In genomic region chr6:136317023-136317649, GRCh38 we compare ENCODE assay signal across 8 cellular contexts. TPM values are rescaled to one million over a fixed set of nuclear protein-coding genes. Genes with fewer than 3 reads are reported as not detected.
DNase-seq lines count a peak whose midpoint lies in the region; ATAC-seq and TF ChIP-seq lines count a peak whose summit lies in the region.

No MANE protein-coding gene starts in this region.

- TF ChIP-seq CTCF in progenitor cell of endocrine pancreas (IDR thresholded peaks at IDR 0.05; ENCODE audit: unreplicated experiment), result peak; percentile 85

- peak; percentile 90 for ATAC-seq in GM19463 (IDR thresholded peaks at IDR 0.05; ENCODE audit: unreplicated experiment)
- ATAC-seq in HG03045 (IDR thresholded peaks at IDR 0.05; ENCODE audit: unreplicated experiment), result no peak

- H3K36me3 ChIP-seq in CD8-positive, alpha-beta memory T cell (ENCODE audit: insufficient read depth, low read length), result no peaks in the 10 kb centered on the region
- no peaks in the 10 kb centered on the region for H3K36me3 ChIP-seq in SJCRH30

- no peak overlapping the region for H3K4me3 ChIP-seq in CD8-positive, alpha-beta memory T cell (ENCODE audit: low read length)
- H3K4me3 ChIP-seq in SJCRH30, result no peak overlapping the region

- no peaks in the 10 kb centered on the region for H3K9me3 ChIP-seq in CD8-positive, alpha-beta memory T cell (ENCODE audit: low read length)
- H3K9me3 ChIP-seq in SJCRH30 (replicated peaks), result no peaks in the 10 kb centered on the region

- peaks cover 4% of the 10 kb centered on the region for H3K27me3 ChIP-seq in CD8-positive, alpha-beta memory T cell (ENCODE audit: insufficient read depth, low read length, poor library complexity, severe bottlenecking)
- H3K27me3 ChIP-seq in SJCRH30, result 0 out of 2 replicates have a peak, but pooled peaks cover 6% of the 10 kb centered on the region

- no peak overlapping the region for H3K27ac Mint-ChIP-seq in CD8-positive, alpha-beta memory T cell
- peak overlapping the region; percentile 33 for H3K27ac Mint-ChIP-seq in progenitor cell of endocrine pancreas

- H3K4me1 ChIP-seq in CD8-positive, alpha-beta memory T cell (ENCODE audit: insufficient read depth, low read length), result no peaks in the 10 kb centered on the region
- no peaks in the 10 kb centered on the region for H3K4me1 ChIP-seq in SJCRH30

- peaks cover 5 to 7% of the 10 kb centered on the region in 2 donors for H3K27me3 Mint-ChIP-seq in CD8-positive, alpha-beta memory T cell
- peaks cover 7% of the 10 kb centered on the region for H3K27me3 Mint-ChIP-seq in progenitor cell of endocrine pancreas

- no peak overlapping the region for H3K27ac ChIP-seq in CD8-positive, alpha-beta memory T cell (ENCODE audit: low read depth, low read length)
- H3K27ac ChIP-seq in SJCRH30, result no peak overlapping the region

- peak; percentile 24 to 76 (median 59) for DNase-seq in CD8-positive, alpha-beta memory T cell
- DNase-seq in LoVo (ENCODE audit: low spot score) (peak; percentile 75), SJCRH30 (peak; percentile 36 to 68), glomerular endothelial cell (ENCODE audit: extremely low read depth, low read depth, low spot score) (peak; percentile 61), progenitor cell of endocrine pancreas (ENCODE audit: low spot score, unreplicated experiment) (peak; percentile 32)
- peak; percentile 51 for DNase-seq in activated naive CD4-positive, alpha-beta T cell treated with Interleukin-2 at 50 U/mL for 16 hours

- no peaks in the 10 kb centered on the region for H3K9me3 Mint-ChIP-seq in CD8-positive, alpha-beta memory T cell
- no peaks in the 10 kb centered on the region for H3K9me3 Mint-ChIP-seq in progenitor cell of endocrine pancreas (ENCODE audit: low read depth)

- CTCF ChIA-PET in CD8-positive, alpha-beta memory T cell (lab: Charles Lee), result interaction anchor here (0.6 to 3.0 kb wide), 13 partner anchors 9 to 867 kb away, joined by 3 to 16 read pairs (median 6); partner anchors contain the start of genes BCLAF1 and MTFR2

- no peaks in the 10 kb centered on the region for H3K36me3 Mint-ChIP-seq in CD8-positive, alpha-beta memory T cell
- H3K36me3 Mint-ChIP-seq in progenitor cell of endocrine pancreas (ENCODE audit: insufficient read depth), result no peaks in the 10 kb centered on the region

- no peaks in the 10 kb centered on the region for H3K4me1 Mint-ChIP-seq in CD8-positive, alpha-beta memory T cell
- no peaks in the 10 kb centered on the region for H3K4me1 Mint-ChIP-seq in progenitor cell of endocrine pancreas (ENCODE audit: low read depth)

- POLR2A ChIA-PET in CD8-positive, alpha-beta memory T cell (lab: Charles Lee), result interaction anchor here (0.6 to 1.0 kb wide), 2 partner anchors 28 to 272 kb away, joined by 3 to 5 read pairs; partner anchors contain the start of gene BCLAF1

- H3K4me3 Mint-ChIP-seq in CD8-positive, alpha-beta memory T cell, result no peak overlapping the region
- H3K4me3 Mint-ChIP-seq in progenitor cell of endocrine pancreas (ENCODE audit: low read depth), result no peak overlapping the region

RNA-seq across cellular contexts. Expression of gene BCLAF1, which starts 27.5 kb away (rescaled TPM):
- total RNA-seq in CD8-positive, alpha-beta memory T cell, result 100 to 1,000 TPM; 247 to 269 TPM
- 130 TPM for polyA plus RNA-seq in CD8-positive, alpha-beta memory T cell
- 193 and 207 TPM in 2 replicates for total RNA-seq in SJCRH30 (2014; rRNA removed; shearing (Covaris generic))
- 94.0 and 102 TPM in 2 replicates for total RNA-seq in glomerular endothelial cell
- 256 and 265 TPM in 2 replicates for total RNA-seq in progenitor cell of endocrine pancreas
